In the genomic region with DNA sequence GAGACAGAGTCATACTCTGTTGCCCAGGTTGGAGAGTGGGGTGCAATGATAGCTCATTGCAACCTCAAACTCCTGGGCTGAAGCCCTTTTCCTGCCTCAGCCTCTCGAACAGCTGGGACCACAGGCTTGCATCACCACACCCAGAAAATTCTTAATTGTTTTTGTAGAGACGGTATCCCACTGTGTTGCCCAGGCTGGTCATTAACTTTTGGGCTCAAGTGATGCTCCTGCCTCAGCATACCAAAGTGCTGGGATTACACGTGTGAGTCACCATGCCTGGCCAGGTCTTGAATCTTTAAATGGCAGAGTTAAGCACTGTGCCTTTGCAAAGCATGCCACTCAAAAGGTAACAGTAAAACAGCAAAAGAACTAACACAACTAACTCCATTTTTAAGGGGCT, we compare ENCODE assay signal across 25 cellular contexts. TPM values are rescaled to one million over a fixed set of nuclear protein-coding genes. Genes with fewer than 3 reads are reported as not detected.
DNase-seq lines count a peak whose midpoint lies in the region; TF ChIP-seq lines count a peak whose summit lies in the region.
"Had no signal": no experiment of that assay in that cellular context is flagged by ENCODE, and none has a peak within 500 bp of the region (broad histone marks: within the 10 kb centered on the region; RNA-seq: fewer than 3 reads in every experiment).

No MANE protein-coding gene starts in this region.

- H3K4me3 ChIP-seq in AG10803 (ENCODE audit: low read length) (no peak overlapping the region), SJCRH30 (no peak overlapping the region)

- H3K27me3 ChIP-seq in SJCRH30, result no peaks in the 10 kb centered on the region
- H3K27me3 ChIP-seq: BE2C had no signal

- H3K9me3 ChIP-seq in SJCRH30 (replicated peaks), result no peaks in the 10 kb centered on the region
- H3K9me3 ChIP-seq: BE2C, neutrophil had no signal

- H3K36me3 ChIP-seq in SJCRH30, result no peaks in the 10 kb centered on the region
- H3K36me3 ChIP-seq: BE2C, neutrophil, WERI-Rb-1 had no signal

- TF ChIP-seq CTCF in AG10803 (conservative IDR thresholded peaks at IDR 0.05; ENCODE audit: low read length), result no peak

- DNase-seq in AG10803 (ENCODE audit: low read depth) (peak; percentile 24), ELF-1 (ENCODE audit: low read depth, low spot score) (peak; percentile 8), SJCRH30 (peak; percentile 26 to 30), glomerular visceral epithelial cell (ENCODE audit: extremely low spot score) (peak; percentile 20), NCI-H1105 (lab: John Stamatoyannopoulos, UW) (no peak), putamen (ENCODE audit: low spot score) (no peak), Ammon's horn (ENCODE audit: low spot score) (no peak)
- DNase-seq: activated CD8-positive, alpha-beta T cell treated with anti-CD3 and anti-CD28 coated beads for 36 hours; activated naive CD4-positive, alpha-beta T cell treated with Interleukin-2 at 50 U/mL for 16 hours; BE2C; central memory CD4-positive, alpha-beta T cell; DMS79; erythroblast; foreskin fibroblast; KBM-7; NCI-H1092; NCI-H2029 treated with DMSO at 0.1 percent for 48 hours; NCI-H345; NCI-H82; SHP77; stimulated activated CD4-positive, alpha-beta T cell treated with anti-CD3 and anti-CD28 coated beads, Interleukin-2, amount 100 ng/mL, for 48 hours; stimulated activated naive CD4-positive, alpha-beta T cell; T-cell; WERI-Rb-1 had no signal

- no peak overlapping the region for H3K27ac ChIP-seq in SJCRH30
- H3K27ac ChIP-seq: neutrophil, WERI-Rb-1 had no signal

- H3K4me1 ChIP-seq in SJCRH30, result peaks cover 9% of the 10 kb centered on the region
- H3K4me1 ChIP-seq: BE2C had no signal

RNA-seq across cellular contexts. Expression of a gene that starts 28.6 kb away (rescaled TPM):
- total RNA-seq in SJCRH30 (2014; rRNA removed; shearing (Covaris generic)), result 3.5 and 4.2 TPM in 2 replicates

Comparison
In these comparisons a context has a peak if more than half of its experiments do, and no peak if none do; other contexts are left out.
1. DNase-seq: peak in AG10803 (single experiment), ELF-1 (single experiment), SJCRH30 (2 of 2) and glomerular visceral epithelial cell (single experiment); none in NCI-H1105 (single experiment), putamen (single experiment) and Ammon's horn (single experiment).